18 cellular contexts compared by ENCODE assay signal in genomic region chr4:73619351-73619750, GRCh38. TPM values are rescaled to one million over a fixed set of nuclear protein-coding genes. Genes with fewer than 3 reads are reported as not detected.
DNase-seq lines count a peak whose midpoint lies in the region; TF ChIP-seq lines count a peak whose summit lies in the region.
"Had no signal": no experiment of that assay in that cellular context is flagged by ENCODE, and none has a peak within 500 bp of the region (broad histone marks: within the 10 kb centered on the region; RNA-seq: fewer than 3 reads in every experiment).

No MANE protein-coding gene starts in this region.

- no peak overlapping the region for H2AFZ ChIP-seq in Karpas-422 (ENCODE audit: low read length)

- H3K27ac ChIP-seq in Karpas-422 (ENCODE audit: low read length), result no peak overlapping the region
- H3K27ac ChIP-seq in duodenal mucosa (ENCODE audit: low read depth, low read length), result no peak overlapping the region
- peak overlapping the region; percentile 19 to 88 (median 84) for H3K27ac ChIP-seq in stomach
- no peak overlapping the region for H3K27ac ChIP-seq in adrenal gland
- H3K27ac ChIP-seq: gastroesophageal sphincter, right atrium auricular region had no signal

- H3K9ac ChIP-seq in Karpas-422 (ENCODE audit: low read length), result no peak overlapping the region
- peak overlapping the region; percentile 78 to 85 for H3K9ac ChIP-seq in duodenal mucosa (ENCODE audit: low read depth in 1 of 2, low read length in 2 of 2)

- TF ChIP-seq EP300 in stomach (IDR thresholded peaks at IDR 0.05), result no peak

- intact Hi-C loops in stomach (cut with DNase I; ENCODE audit: low total_unique reads), result no loop called here
- intact Hi-C loops in adrenal gland (cut with DNase I), result no loop called here

- DNase-seq in Karpas-422 (no peak), NCI-H69 (lab: John Stamatoyannopoulos, UW) (peak; percentile 74), stomach (no peak), T1000 (lab: John Stamatoyannopoulos, UW) (no peak), adrenal gland (no peak), CD1c-positive myeloid dendritic cell (ENCODE audit: extremely low spot score) (no peak)
- DNase-seq: activated naive CD4-positive, alpha-beta T cell treated with anti-CD3 and anti-CD28 coated beads for 36 hours; effector memory CD8-positive, alpha-beta T cell; H7; NCI-H524; stimulated activated CD4-positive, alpha-beta T cell treated with anti-CD3 and anti-CD28 coated beads, Interleukin-4, amount 100 ng/mL, for 4 hours; stimulated activated naive B cell treated with anti-CD40 and anti-IgM and Interleukin-4, amounts not matched to agents 10 μg/mL and 1 μg/mL and 100 μg/mL, for 72 hours had no signal

- H3K36me3 ChIP-seq in Karpas-422 (ENCODE audit: insufficient read depth, low read length) (no peaks in the 10 kb centered on the region), duodenal mucosa (ENCODE audit: control insufficient read depth in 1 of 2, insufficient read depth in 2 of 2, low read length in 2 of 2) (no peaks in the 10 kb centered on the region), stomach (no peaks in the 10 kb centered on the region), adrenal gland (replicated peaks in 1 of 2) (no peaks in the 10 kb centered on the region)
- H3K36me3 ChIP-seq: gastroesophageal sphincter, right atrium auricular region had no signal

- TF ChIP-seq POLR2A in stomach (IDR thresholded peaks at IDR 0.05) (no peak), adrenal gland (IDR thresholded peaks at IDR 0.05) (no peak)

- H3K27me3 ChIP-seq in Karpas-422 (ENCODE audit: low read length) (no peaks in the 10 kb centered on the region), duodenal mucosa (ENCODE audit: control insufficient read depth in 1 of 2, insufficient read depth in 2 of 2, low read length in 2 of 2) (no peaks in the 10 kb centered on the region), stomach (peaks cover 0 to 8% (median 0%) of the 10 kb centered on the region in 3 donors), adrenal gland (peaks cover 11% of the 10 kb centered on the region)
- H3K27me3 ChIP-seq: gastroesophageal sphincter had no signal

- TF ChIP-seq CTCF in stomach (IDR thresholded peaks at IDR 0.05), result no peak
- no peak for TF ChIP-seq CTCF in adrenal gland (IDR thresholded peaks at IDR 0.05)

- no peak overlapping the region for H3K4me3 ChIP-seq in Karpas-422 (ENCODE audit: low read length)
- H3K4me3 ChIP-seq in duodenal mucosa (ENCODE audit: low read depth in 1 of 2, low read length in 2 of 2), result peak overlapping the region; percentile 66 to 86
- H3K4me3 ChIP-seq in stomach, result peak overlapping the region; percentile 36 to 56 (median 46)
- no peak overlapping the region for H3K4me3 ChIP-seq in adrenal gland
- H3K4me3 ChIP-seq: right atrium auricular region had no signal

- H3K4me1 ChIP-seq in Karpas-422 (ENCODE audit: low read length) (peaks cover 51% of the 10 kb centered on the region), duodenal mucosa (ENCODE audit: control insufficient read depth in 1 of 2, insufficient read depth in 2 of 2, low read length in 2 of 2) (peaks cover 0 to 10% of the 10 kb centered on the region in 2 donors), stomach (peaks cover under 1 to 25% (median 16%) of the 10 kb centered on the region in 4 donors), adrenal gland (replicated peaks in 1 of 2) (peaks cover 0 to 4% of the 10 kb centered on the region in 2 donors)
- H3K4me1 ChIP-seq: right atrium auricular region had no signal

- no peaks in the 10 kb centered on the region for H4K20me1 ChIP-seq in Karpas-422 (ENCODE audit: insufficient read depth, low read depth, low read length)

- H3K79me2 ChIP-seq in Karpas-422 (ENCODE audit: low read length), result no peaks in the 10 kb centered on the region

- no peaks in the 10 kb centered on the region for H3K9me2 ChIP-seq in Karpas-422 (replicated peaks; ENCODE audit: insufficient read depth, low read length)

- H3K9me3 ChIP-seq in Karpas-422 (ENCODE audit: low read length), result no peaks in the 10 kb centered on the region
- no peaks in the 10 kb centered on the region for H3K9me3 ChIP-seq in duodenal mucosa (ENCODE audit: control insufficient read depth in 1 of 2, low read length in 2 of 2)
- H3K9me3 ChIP-seq in stomach, result no peaks in the 10 kb centered on the region
- no peaks in the 10 kb centered on the region for H3K9me3 ChIP-seq in adrenal gland (replicated peaks in 1 of 3)
- H3K9me3 ChIP-seq: gastroesophageal sphincter, right atrium auricular region had no signal

- peak overlapping the region; percentile 80 for H3K4me2 ChIP-seq in Karpas-422 (ENCODE audit: low read depth, low read length, poor library complexity, severe bottlenecking)

- 16 to 34% (median 31%) methylated on average over 4 of the region's 4 CpGs for WGBS in stomach, 5 donors
- WGBS in adrenal gland, 4 donors, result 40 to 56% (median 46%) methylated on average over 4 of the region's 4 CpGs

RNA-seq across cellular contexts. Expression of gene RASSF6, which starts 0.9 kb away (rescaled TPM):
- total RNA-seq in Karpas-422 (2014; rRNA removed; shearing (Covaris generic); ENCODE audit: low replicate concordance), result 2.9 and 7.4 TPM in 2 replicates
- total RNA-seq in stomach, result 10 to 100 TPM in 3 of 5 donors, 1 to 10 TPM in 2; 5.5 to 51.8 (median 13.4) TPM
- polyA plus RNA-seq in stomach, result 10 to 100 TPM in 2 of 3 donors, 1 to 10 TPM in 1; 5.0 to 35.9 (median 13.7) TPM
- under 1 TPM in 1 of 8 donors, not detected in 7; 0.23 TPM for total RNA-seq in adrenal gland
- polyA plus RNA-seq in adrenal gland, result under 1 TPM; 0.07 to 0.18 (median 0.08) TPM
- total RNA-seq: activated naive CD4-positive, alpha-beta T cell treated with anti-CD3 and anti-CD28 coated beads for 36 hours; myocyte; right atrium auricular region; SK-MEL-5 had no signal
- polyA plus RNA-seq: CD14-positive monocyte had no signal

Comparison
In these comparisons a context has a peak if more than half of its experiments do, and no peak if none do; other contexts are left out.
1. H3K27ac ChIP-seq: peak in stomach (5 of 5); none in Karpas-422 (single experiment), duodenal mucosa (single experiment) and adrenal gland (0 of 5).
2. H3K4me3 ChIP-seq: peak in duodenal mucosa (2 of 2) and stomach (4 of 4); none in Karpas-422 (single experiment) and adrenal gland (0 of 4).